ENCODE assay signal across 8 cellular contexts in the genomic region with DNA sequence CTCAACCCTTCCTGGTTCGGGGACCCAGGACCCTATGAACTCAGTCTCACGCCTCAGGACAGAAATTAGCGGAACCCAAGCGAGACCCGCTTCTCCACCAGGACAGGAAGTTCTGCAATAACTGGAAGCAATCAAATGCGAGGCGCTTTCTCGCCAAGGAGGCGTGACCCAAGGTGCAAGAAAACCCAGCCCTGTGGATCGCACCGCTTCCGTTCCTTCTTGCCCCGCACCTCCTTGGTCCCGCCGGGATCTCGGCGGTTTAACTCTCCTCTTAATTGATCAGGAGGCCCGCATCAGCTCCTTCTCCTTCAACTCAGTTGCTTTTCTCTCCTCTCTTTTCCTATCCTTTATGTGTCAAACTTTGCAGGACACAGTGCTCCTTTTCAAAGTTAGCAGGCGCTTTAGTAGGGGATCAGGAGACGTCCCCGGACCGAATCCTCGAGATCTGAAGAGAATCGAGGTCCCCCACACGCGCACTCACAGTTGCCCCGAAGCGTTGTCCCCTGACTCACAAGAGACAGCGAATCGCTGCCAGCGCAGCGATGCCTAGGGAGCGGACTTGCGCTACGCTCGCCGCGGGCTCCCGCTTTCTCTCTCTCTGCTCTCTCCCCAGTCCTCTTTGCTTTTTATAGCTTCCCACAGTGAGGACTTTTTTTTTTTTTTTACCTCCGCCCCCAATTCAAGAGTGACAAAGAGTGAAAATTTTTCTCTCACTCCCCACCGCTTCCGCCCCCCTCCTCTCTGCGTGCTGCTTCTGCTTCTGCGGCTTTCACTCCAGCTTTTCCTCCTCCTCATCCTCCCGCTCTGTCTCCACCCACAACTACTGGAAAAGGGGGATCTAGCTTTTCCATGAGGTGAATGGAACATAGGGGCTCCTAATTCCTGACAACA. TPM values are rescaled to one million over a fixed set of nuclear protein-coding genes. Genes with fewer than 3 reads are reported as not detected.
DNase-seq lines count a peak whose midpoint lies in the region; ATAC-seq and TF ChIP-seq lines count a peak whose summit lies in the region.

A gene with protein sequence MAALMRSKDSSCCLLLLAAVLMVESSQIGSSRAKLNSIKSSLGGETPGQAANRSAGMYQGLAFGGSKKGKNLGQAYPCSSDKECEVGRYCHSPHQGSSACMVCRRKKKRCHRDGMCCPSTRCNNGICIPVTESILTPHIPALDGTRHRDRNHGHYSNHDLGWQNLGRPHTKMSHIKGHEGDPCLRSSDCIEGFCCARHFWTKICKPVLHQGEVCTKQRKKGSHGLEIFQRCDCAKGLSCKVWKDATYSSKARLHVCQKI (minus strand): TSS at position 603 of the 891 bp plus-strand sequence. CDS start 722 bp downstream, outside the sequence.

- peaks cover 2% of the 10 kb centered on the region for H3K27me3 ChIP-seq in GM06990 (replicated peaks; ENCODE audit: control insufficient read depth, insufficient read depth, low read length)
- H3K27me3 ChIP-seq in MG63: peaks cover 19% of the 10 kb centered on the region
- peaks cover 0 to 24% of the 10 kb centered on the region in 2 donors for H3K27me3 ChIP-seq in body of pancreas
- peaks cover 40% of the 10 kb centered on the region for H3K27me3 ChIP-seq in kidney epithelial cell (ENCODE audit: control insufficient read depth, insufficient read depth, low read length)

- no peak for TF ChIP-seq CTCF in GM06990 (IDR thresholded peaks at IDR 0.05; ENCODE audit: insufficient read depth, low read length, poor library complexity, severe bottlenecking)
- no peak for TF ChIP-seq CTCF in body of pancreas (IDR thresholded peaks at IDR 0.05)
- no peak for TF ChIP-seq CTCF in kidney epithelial cell (IDR thresholded peaks at IDR 0.05; ENCODE audit: insufficient read depth, low read length, poor library complexity, severe bottlenecking)

- H3K36me3 ChIP-seq in GM06990 (ENCODE audit: control insufficient read depth, insufficient read depth, low read length): no peaks in the 10 kb centered on the region
- no peaks in the 10 kb centered on the region for H3K36me3 ChIP-seq in MG63
- no peaks in the 10 kb centered on the region for H3K36me3 ChIP-seq in body of pancreas (replicated peaks in 1 of 2; ENCODE audit: insufficient read depth in 1 of 2, low read depth in 2 of 2)
- no peaks in the 10 kb centered on the region for H3K36me3 ChIP-seq in kidney epithelial cell (ENCODE audit: control insufficient read depth, insufficient read depth, low read length)

- no peaks in the 10 kb centered on the region for H3K36me3 Mint-ChIP-seq in stimulated activated naive CD8-positive, alpha-beta T cell treated with anti-CD3 and anti-CD28 coated beads, Interleukin-15, Interleukin-2, amounts not matched to agents 100 ng/mL and 50 ng/mL, for 24 hours (ENCODE audit: low read depth)

- H3K9me3 Mint-ChIP-seq in stimulated activated naive CD8-positive, alpha-beta T cell treated with anti-CD3 and anti-CD28 coated beads, Interleukin-15, Interleukin-2, amounts not matched to agents 100 ng/mL and 50 ng/mL, for 24 hours: no peaks in the 10 kb centered on the region

- no peak for TF ChIP-seq POLR2A in body of pancreas (IDR thresholded peaks at IDR 0.05)

- peaks cover 35% of the 10 kb centered on the region for H3K4me1 ChIP-seq in body of pancreas

- H3K27ac Mint-ChIP-seq in stimulated activated naive CD8-positive, alpha-beta T cell treated with anti-CD3 and anti-CD28 coated beads, Interleukin-15, Interleukin-2, amounts not matched to agents 100 ng/mL and 50 ng/mL, for 24 hours: no peak within 1 kb of the TSS

- peaks cover 28% of the 10 kb centered on the region for H3K4me1 Mint-ChIP-seq in stimulated activated naive CD8-positive, alpha-beta T cell treated with anti-CD3 and anti-CD28 coated beads, Interleukin-15, Interleukin-2, amounts not matched to agents 100 ng/mL and 50 ng/mL, for 24 hours (ENCODE audit: low read depth)

- DNase-seq in GM06990 (ENCODE audit: extremely low read depth, insufficient read length) (no peak), MG63 (peak; percentile 34), body of pancreas (peak in 3 of 4 donors; percentile 13 to 38 (median 15)), kidney epithelial cell (ENCODE audit: low read depth) (no peak), COLO829 (ENCODE audit: low spot score) (no peak), NCI-H2171 (lab: John Stamatoyannopoulos, UW) (no peak)

- peak within 1 kb of the TSS; percentile 5; the same call in 1 of the 2 replicates for H3K4me3 ChIP-seq in GM06990 (replicated peaks; ENCODE audit: low read depth, low read length)
- H3K4me3 ChIP-seq in MG63: peak within 1 kb of the TSS; percentile 36
- H3K4me3 ChIP-seq in body of pancreas: no peak within 1 kb of the TSS
- peak within 1 kb of the TSS; percentile 30 for H3K4me3 ChIP-seq in kidney epithelial cell (ENCODE audit: low read depth, low read length)

- no peak for ATAC-seq in body of pancreas
- ATAC-seq in GM18498 (IDR thresholded peaks at IDR 0.05; ENCODE audit: unreplicated experiment): no peak

- intact Hi-C loops in body of pancreas (cut with DNase I): no loop called here

- peak within 1 kb of the TSS; percentile 76 for H3K4me3 Mint-ChIP-seq in stimulated activated naive CD8-positive, alpha-beta T cell treated with anti-CD3 and anti-CD28 coated beads, Interleukin-15, Interleukin-2, amounts not matched to agents 100 ng/mL and 50 ng/mL, for 24 hours

- no peak within 1 kb of the TSS for H3K27ac ChIP-seq in body of pancreas

- H3K9me3 ChIP-seq in MG63 (no peaks in the 10 kb centered on the region), body of pancreas (no peaks in the 10 kb centered on the region)

- peaks cover 73% of the 10 kb centered on the region for H3K27me3 Mint-ChIP-seq in stimulated activated naive CD8-positive, alpha-beta T cell treated with anti-CD3 and anti-CD28 coated beads, Interleukin-15, Interleukin-2, amounts not matched to agents 100 ng/mL and 50 ng/mL, for 24 hours

- WGBS in body of pancreas, 2 donors: 1 to 2% methylated on average over 41 to 45 of the region's 45 CpGs

RNA-seq across cellular contexts. Expression of the gene that starts here (rescaled TPM):
- not detected in 2 replicates for total RNA-seq in MG63 (2014; rRNA removed; shearing (Covaris generic); ENCODE audit: low replicate concordance)
- under 1 TPM in 1 of 2 donors, not detected in 1; 0.52 TPM for total RNA-seq in body of pancreas
- not detected in 2 replicates for total RNA-seq in kidney epithelial cell

Comparison
In these comparisons a context has a peak if more than half of its experiments do, and no peak if none do; other contexts are left out.
1. Peak in DNase-seq and H3K4me3 ChIP-seq in MG63; RNA of the gene not detected or under 1 TPM.
2. Peak in DNase-seq in body of pancreas; RNA of the gene not detected or under 1 TPM.
3. H3K4me3 ChIP-seq: peak in GM06990 (single experiment) and kidney epithelial cell (single experiment); none in body of pancreas (0 of 2).